ENCODE assay signal across 1 cellular context in the genomic region with DNA sequence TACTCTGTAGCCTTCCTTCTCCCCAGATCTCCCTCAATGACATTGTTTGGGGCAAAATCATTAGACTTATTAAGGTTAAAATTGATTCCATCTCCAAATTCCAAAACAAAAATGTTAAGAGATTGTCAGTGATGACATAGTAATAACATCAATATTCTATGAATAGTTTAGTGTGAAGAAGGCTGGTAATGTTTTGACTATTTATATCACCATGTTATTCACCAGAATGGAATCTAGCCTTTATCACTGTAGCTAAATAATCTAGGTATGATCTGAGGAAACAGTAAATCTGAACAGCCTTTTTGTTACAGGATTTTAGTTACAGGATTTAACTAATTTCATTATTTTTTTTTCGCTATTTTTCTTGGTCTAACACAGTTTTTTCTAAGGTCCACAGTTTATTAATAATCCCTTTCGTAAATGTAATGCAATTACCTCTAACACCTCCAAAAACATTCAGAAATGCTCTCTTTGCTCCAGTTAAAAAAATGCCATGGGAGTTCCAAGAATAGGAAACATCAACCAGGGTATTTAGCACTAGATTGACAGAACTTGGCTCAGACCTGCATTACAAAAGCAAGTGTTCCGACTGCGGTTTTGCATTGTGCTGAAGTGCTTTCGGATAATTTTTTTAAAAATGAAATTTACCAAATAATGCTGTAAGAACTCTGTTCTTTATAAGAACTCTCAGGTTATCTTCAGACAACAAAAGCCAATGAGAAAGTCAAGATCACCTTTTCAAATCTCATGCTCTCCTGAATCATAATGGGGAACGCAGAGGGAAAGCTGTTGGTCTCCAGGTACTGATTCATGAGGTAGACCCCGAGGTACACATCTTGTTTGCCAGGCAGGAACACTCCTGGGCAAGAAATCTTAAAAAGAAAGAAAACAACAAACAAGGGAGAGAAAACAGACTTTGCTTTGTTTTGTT.
TF ChIP-seq lines count a peak whose summit lies in the region.

No MANE protein-coding gene starts in this region.

TF ChIP-seq in HCT116, 20 proteins besides CTCF, POLR2A, EP300 and RAD21 (continued from another document):
- TF ChIP-seq, protein P1, sequence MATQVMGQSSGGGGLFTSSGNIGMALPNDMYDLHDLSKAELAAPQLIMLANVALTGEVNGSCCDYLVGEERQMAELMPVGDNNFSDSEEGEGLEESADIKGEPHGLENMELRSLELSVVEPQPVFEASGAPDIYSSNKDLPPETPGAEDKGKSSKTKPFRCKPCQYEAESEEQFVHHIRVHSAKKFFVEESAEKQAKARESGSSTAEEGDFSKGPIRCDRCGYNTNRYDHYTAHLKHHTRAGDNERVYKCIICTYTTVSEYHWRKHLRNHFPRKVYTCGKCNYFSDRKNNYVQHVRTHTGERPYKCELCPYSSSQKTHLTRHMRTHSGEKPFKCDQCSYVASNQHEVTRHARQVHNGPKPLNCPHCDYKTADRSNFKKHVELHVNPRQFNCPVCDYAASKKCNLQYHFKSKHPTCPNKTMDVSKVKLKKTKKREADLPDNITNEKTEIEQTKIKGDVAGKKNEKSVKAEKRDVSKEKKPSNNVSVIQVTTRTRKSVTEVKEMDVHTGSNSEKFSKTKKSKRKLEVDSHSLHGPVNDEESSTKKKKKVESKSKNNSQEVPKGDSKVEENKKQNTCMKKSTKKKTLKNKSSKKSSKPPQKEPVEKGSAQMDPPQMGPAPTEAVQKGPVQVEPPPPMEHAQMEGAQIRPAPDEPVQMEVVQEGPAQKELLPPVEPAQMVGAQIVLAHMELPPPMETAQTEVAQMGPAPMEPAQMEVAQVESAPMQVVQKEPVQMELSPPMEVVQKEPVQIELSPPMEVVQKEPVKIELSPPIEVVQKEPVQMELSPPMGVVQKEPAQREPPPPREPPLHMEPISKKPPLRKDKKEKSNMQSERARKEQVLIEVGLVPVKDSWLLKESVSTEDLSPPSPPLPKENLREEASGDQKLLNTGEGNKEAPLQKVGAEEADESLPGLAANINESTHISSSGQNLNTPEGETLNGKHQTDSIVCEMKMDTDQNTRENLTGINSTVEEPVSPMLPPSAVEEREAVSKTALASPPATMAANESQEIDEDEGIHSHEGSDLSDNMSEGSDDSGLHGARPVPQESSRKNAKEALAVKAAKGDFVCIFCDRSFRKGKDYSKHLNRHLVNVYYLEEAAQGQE (IDR thresholded peaks at IDR 0.05; ENCODE audit: low read depth), result no peak
- TF ChIP-seq POLR2AphosphoS5 (IDR thresholded peaks at IDR 0.05; ENCODE audit: low read depth, low read length), result no peak
- TF ChIP-seq FOSL1 (IDR thresholded peaks at IDR 0.05; ENCODE audit: low read depth), result no peak
- no peak for TF ChIP-seq TCF7L2 (IDR thresholded peaks at IDR 0.05; ENCODE audit: borderline replicate concordance, extremely low read depth, insufficient read depth, insufficient read length)
- TF ChIP-seq, protein P2, sequence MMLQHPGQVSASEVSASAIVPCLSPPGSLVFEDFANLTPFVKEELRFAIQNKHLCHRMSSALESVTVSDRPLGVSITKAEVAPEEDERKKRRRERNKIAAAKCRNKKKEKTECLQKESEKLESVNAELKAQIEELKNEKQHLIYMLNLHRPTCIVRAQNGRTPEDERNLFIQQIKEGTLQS (IDR thresholded peaks at IDR 0.05), result no peak
